22 cellular contexts compared by ENCODE assay signal in the genomic region with DNA sequence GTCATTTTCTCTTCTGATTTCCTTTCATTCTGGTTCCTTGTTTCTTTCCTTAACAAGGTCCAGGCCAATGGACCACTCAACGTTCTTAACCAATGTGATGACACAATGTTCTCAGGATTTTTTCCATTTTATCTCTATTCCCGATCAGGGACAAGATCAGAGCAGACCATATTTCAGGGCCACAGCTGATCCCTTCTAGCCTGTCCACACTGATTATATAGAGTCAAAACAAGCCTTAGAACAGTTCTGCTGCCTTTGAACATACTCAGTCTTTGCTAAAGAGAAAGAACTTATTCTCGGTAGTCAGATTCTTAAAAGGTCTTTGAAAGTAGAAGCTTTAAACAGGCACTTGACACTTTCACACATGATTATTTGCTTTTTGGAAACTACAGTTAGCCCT.
"Had no signal": no experiment of that assay in that cellular context is flagged by ENCODE, and none has a peak within 500 bp of the region (broad histone marks: within the 10 kb centered on the region; RNA-seq: fewer than 3 reads in every experiment).

No MANE protein-coding gene starts in this region.

- H3K79me2 ChIP-seq: hepatocyte had no signal

- H3K9me3 ChIP-seq: colonic mucosa, esophagus muscularis mucosa, gastroesophageal sphincter, heart left ventricle, lower lobe of right lung had no signal

- H3K4me3 ChIP-seq: colonic mucosa, esophagus muscularis mucosa, gastroesophageal sphincter, heart left ventricle, hepatocyte, lower lobe of right lung had no signal

- H3K36me3 ChIP-seq: colonic mucosa, lower lobe of right lung had no signal

- H3K27ac ChIP-seq: colonic mucosa, esophagus muscularis mucosa, foreskin keratinocyte, gastroesophageal sphincter, heart left ventricle, hepatocyte, lower lobe of right lung had no signal

- H3K4me1 ChIP-seq: colonic mucosa, foreskin keratinocyte, lower lobe of right lung had no signal

- H3K4me2 ChIP-seq: hepatocyte had no signal

- DNase-seq: colonic mucosa; cortex of kidney; effector CD4-positive, alpha-beta T cell; effector memory CD4-positive, alpha-beta T cell; foreskin keratinocyte; heart left ventricle; hypothalamus; immature natural killer cell; islet precursor cell; kidney; kidney glomerular epithelial cell; left colon; left ventricle myocardium superior; lower lobe of right lung; mesenchymal stem cell; midbrain; naive thymus-derived CD4-positive, alpha-beta T cell; natural killer cell had no signal

- H3K27me3 ChIP-seq: colonic mucosa, esophagus muscularis mucosa, foreskin keratinocyte, gastroesophageal sphincter, heart left ventricle, hepatocyte had no signal

- ATAC-seq: foreskin keratinocyte; gastroesophageal sphincter; heart left ventricle; left colon; left lobe of liver; left ventricle myocardium superior; lower lobe of right lung; naive thymus-derived CD4-positive, alpha-beta T cell; natural killer cell had no signal
